ENCODE assay signal across 8 cellular contexts in genomic region chr3:161096771-161097367, GRCh38. TPM values are rescaled to one million over a fixed set of nuclear protein-coding genes. Genes with fewer than 3 reads are reported as not detected.
DNase-seq lines count a peak whose midpoint lies in the region; ATAC-seq, FAIRE-seq and TF ChIP-seq lines count a peak whose summit lies in the region.

No MANE protein-coding gene starts in this region.

- intact Hi-C loops in left ventricle myocardium superior (cut with micrococcal nuclease) = no loop called here

- peak; percentile 42 for TF ChIP-seq CTCF in D721Med (IDR thresholded peaks at IDR 0.05; ENCODE audit: insufficient read depth, missing control alignments)

- ATAC-seq in HG02759 (IDR thresholded peaks at IDR 0.05; ENCODE audit: unreplicated experiment) (peak; percentile 49), left ventricle myocardium superior (peak; percentile 19), HG03565 (IDR thresholded peaks at IDR 0.05; ENCODE audit: unreplicated experiment) (no peak), HG03196 (IDR thresholded peaks at IDR 0.05; ENCODE audit: unreplicated experiment) (no peak), HG02763 (IDR thresholded peaks at IDR 0.05; ENCODE audit: unreplicated experiment) (no peak)

- FAIRE-seq in D721Med (lab: Jason Lieb, UNC) = no peak
- FAIRE-seq in GM19239 (lab: Jason Lieb, UNC) = no peak

- DNase-seq in D721Med (ENCODE audit: insufficient read length, low spot score) (no peak), SHP77 treated with DMSO at 0.1 percent for 48 hours (lab: John Stamatoyannopoulos, UW) (peak; percentile 22), left ventricle myocardium superior (no peak), GM19239 (ENCODE audit: insufficient read length, low spot score) (no peak)

RNA-seq across cellular contexts. Expression of gene B3GALNT1, which starts 8.3 kb away (rescaled TPM):
- total RNA-seq in left ventricle myocardium superior = 56.3 TPM

Comparison
In these comparisons a context has a peak if more than half of its experiments do, and no peak if none do; other contexts are left out.
1. ATAC-seq: peak in HG02759 (single experiment) and left ventricle myocardium superior (single experiment); none in HG03565 (single experiment), HG03196 (single experiment) and HG02763 (single experiment).